Comparison of ENCODE assay signal across 22 cellular contexts in genomic region chr12:19896534-19896933, GRCh38.
A peak's percentile ranks its signal among the peaks of the same experiment; 100 is the strongest.
DNase-seq lines count a peak whose midpoint lies in the region; ATAC-seq and TF ChIP-seq lines count a peak whose summit lies in the region.
"Had no signal": no experiment of that assay in that cellular context is flagged by ENCODE, and none has a peak within 500 bp of the region (broad histone marks: within the 10 kb centered on the region; RNA-seq: fewer than 3 reads in every experiment).

No MANE protein-coding gene starts in this region.

- peak overlapping the region; percentile 37 to 60 for H3K27ac ChIP-seq in coronary artery
- H3K27ac ChIP-seq in neutrophil = peak overlapping the region; percentile 26
- no peak overlapping the region for H3K27ac ChIP-seq in adrenal gland
- no peak overlapping the region for H3K27ac ChIP-seq in esophagus muscularis mucosa (replicated peaks in 1 of 4)
- H3K27ac ChIP-seq: A549; BLaER1 treated with 17β-estradiol and CSF1 and Interleukin-3, amounts not matched to agents 10 nM and 100 nM had no signal

- no peak for ATAC-seq in stimulated activated naive CD8-positive, alpha-beta T cell treated with anti-CD3 and anti-CD28 coated beads, Interleukin-15, Interleukin-2, amounts not matched to agents 100 U/mL and 50 U/mL, for 24 hours
- ATAC-seq: A549 had no signal

- H3K4me1 ChIP-seq in neutrophil (ENCODE audit: control insufficient read depth in 1 of 2, insufficient read depth in 1 of 2, low read depth in 1 of 2, low read length in 1 of 2) (no peaks in the 10 kb centered on the region), adrenal gland (replicated peaks in 1 of 2) (peaks cover 0 to 9% of the 10 kb centered on the region in 2 donors), esophagus muscularis mucosa (peaks cover 6 to 39% (median 25%) of the 10 kb centered on the region in 4 donors)

- intact Hi-C loops in adrenal gland (cut with DNase I) (no loop called here), esophagus muscularis mucosa (cut with DNase I) (loop anchor here (10.0 kb wide), 1 partner anchor 142 kb away; no protein-coding TSS in a partner anchor)

- no peak overlapping the region for H3K4me3 ChIP-seq in coronary artery
- no peak overlapping the region for H3K4me3 ChIP-seq in neutrophil (ENCODE audit: low read depth in 1 of 2, low read length in 1 of 2)
- no peak overlapping the region for H3K4me3 ChIP-seq in adrenal gland
- no peak overlapping the region for H3K4me3 ChIP-seq in esophagus muscularis mucosa
- H3K4me3 ChIP-seq: A549; BLaER1 treated with 17β-estradiol and CSF1 and Interleukin-3, amounts not matched to agents 10 nM and 100 nM; HAP-1; MG63 had no signal

- H3K36me3 ChIP-seq in neutrophil = no peaks in the 10 kb centered on the region
- no peaks in the 10 kb centered on the region for H3K36me3 ChIP-seq in adrenal gland (replicated peaks in 1 of 2)
- H3K36me3 ChIP-seq in esophagus muscularis mucosa = no peaks in the 10 kb centered on the region
- H3K36me3 ChIP-seq: BLaER1 treated with 17β-estradiol and CSF1 and Interleukin-3, amounts not matched to agents 10 nM and 100 nM; HAP-1; MG63 had no signal

- TF ChIP-seq CTCF in coronary artery (IDR thresholded peaks at IDR 0.05) (no peak), neutrophil (IDR thresholded peaks at IDR 0.05) (no peak), adrenal gland (IDR thresholded peaks at IDR 0.05) (no peak), esophagus muscularis mucosa (IDR thresholded peaks at IDR 0.05) (no peak)

- 73 to 82% (median 80%) methylated on average over 3 of the region's 3 CpGs for WGBS in adrenal gland, 4 donors
- WGBS in esophagus muscularis mucosa = 85% methylated on average over 3 of the region's 3 CpGs

- no peak for TF ChIP-seq POLR2A in adrenal gland (IDR thresholded peaks at IDR 0.05)
- TF ChIP-seq POLR2A in esophagus muscularis mucosa (IDR thresholded peaks at IDR 0.05; ENCODE audit: low read depth) = no peak

- H3K9me3 ChIP-seq in neutrophil (no peaks in the 10 kb centered on the region), adrenal gland (replicated peaks in 1 of 3) (peaks cover 0 to 6% (median 0%) of the 10 kb centered on the region in 3 donors), esophagus muscularis mucosa (peaks cover 0 to 4% (median 0%) of the 10 kb centered on the region in 4 donors)
- H3K9me3 ChIP-seq: A549, HAP-1 had no signal

- peaks cover 4% of the 10 kb centered on the region for H3K27me3 Mint-ChIP-seq in stimulated activated naive CD8-positive, alpha-beta T cell treated with anti-CD3 and anti-CD28 coated beads, Interleukin-15, Interleukin-2, amounts not matched to agents 100 ng/mL and 50 ng/mL, for 24 hours
- H3K27me3 Mint-ChIP-seq: CD4-positive, alpha-beta T cell had no signal

- H3K9me3 Mint-ChIP-seq in stimulated activated naive CD8-positive, alpha-beta T cell treated with anti-CD3 and anti-CD28 coated beads, Interleukin-15, Interleukin-2, amounts not matched to agents 100 ng/mL and 50 ng/mL, for 24 hours = no peaks in the 10 kb centered on the region
- H3K9me3 Mint-ChIP-seq: CD4-positive, alpha-beta T cell had no signal

- no peak for TF ChIP-seq EP300 in esophagus muscularis mucosa (IDR thresholded peaks at IDR 0.05)

- peak overlapping the region; percentile 43 for H3K27ac Mint-ChIP-seq in stimulated activated naive CD8-positive, alpha-beta T cell treated with anti-CD3 and anti-CD28 coated beads, Interleukin-15, Interleukin-2, amounts not matched to agents 100 ng/mL and 50 ng/mL, for 24 hours
- H3K27ac Mint-ChIP-seq: CD4-positive, alpha-beta T cell had no signal

- H3K36me3 Mint-ChIP-seq in stimulated activated naive CD8-positive, alpha-beta T cell treated with anti-CD3 and anti-CD28 coated beads, Interleukin-15, Interleukin-2, amounts not matched to agents 100 ng/mL and 50 ng/mL, for 24 hours (ENCODE audit: low read depth) = no peaks in the 10 kb centered on the region

- H3K4me1 Mint-ChIP-seq in stimulated activated naive CD8-positive, alpha-beta T cell treated with anti-CD3 and anti-CD28 coated beads, Interleukin-15, Interleukin-2, amounts not matched to agents 100 ng/mL and 50 ng/mL, for 24 hours (ENCODE audit: low read depth) = peaks cover 26% of the 10 kb centered on the region

- H3K4me3 Mint-ChIP-seq in stimulated activated naive CD8-positive, alpha-beta T cell treated with anti-CD3 and anti-CD28 coated beads, Interleukin-15, Interleukin-2, amounts not matched to agents 100 ng/mL and 50 ng/mL, for 24 hours = no peak overlapping the region
- H3K4me3 Mint-ChIP-seq: CD4-positive, alpha-beta T cell had no signal

- DNase-seq in stimulated activated naive CD8-positive, alpha-beta T cell treated with anti-CD3 and anti-CD28 coated beads, Interleukin-15, Interleukin-2, amounts not matched to agents 100 U/mL and 50 U/mL, for 24 hours = no peak
- DNase-seq in coronary artery (ENCODE audit: low spot score) = no peak
- no peak for DNase-seq in activated CD8-positive, alpha-beta memory T cell treated with anti-CD3 and anti-CD28 coated beads, Interleukin-2, amount 50 U/mL, for 48 hours
- DNase-seq in adrenal gland = no peak
- no peak for DNase-seq in esophagus muscularis mucosa (ENCODE audit: extremely low spot score)
- DNase-seq: AML-193; CD4-positive, alpha-beta T cell; GOT3; KBM-7; MG63; NCI-H1105 treated with DMSO at 0.1 percent for 48 hours; NCI-H146; NCI-H1930; NCI-H2107; NCI-H446; NCI-H524 treated with DMSO at 0.1 percent for 48 hours; NCI-H774 had no signal

- no peaks in the 10 kb centered on the region for H3K27me3 ChIP-seq in neutrophil
- no peaks in the 10 kb centered on the region for H3K27me3 ChIP-seq in adrenal gland
- no peaks in the 10 kb centered on the region for H3K27me3 ChIP-seq in esophagus muscularis mucosa
- H3K27me3 ChIP-seq: BLaER1 treated with 17β-estradiol and CSF1 and Interleukin-3, amounts not matched to agents 10 nM and 100 nM; MG63 had no signal

Comparison
In these comparisons a context has a peak if more than half of its experiments do, and no peak if none do; other contexts are left out.
1. H3K27ac ChIP-seq: peak in coronary artery (2 of 2) and neutrophil (single experiment); none in adrenal gland (0 of 5) and esophagus muscularis mucosa (0 of 4).